In the genomic region with DNA sequence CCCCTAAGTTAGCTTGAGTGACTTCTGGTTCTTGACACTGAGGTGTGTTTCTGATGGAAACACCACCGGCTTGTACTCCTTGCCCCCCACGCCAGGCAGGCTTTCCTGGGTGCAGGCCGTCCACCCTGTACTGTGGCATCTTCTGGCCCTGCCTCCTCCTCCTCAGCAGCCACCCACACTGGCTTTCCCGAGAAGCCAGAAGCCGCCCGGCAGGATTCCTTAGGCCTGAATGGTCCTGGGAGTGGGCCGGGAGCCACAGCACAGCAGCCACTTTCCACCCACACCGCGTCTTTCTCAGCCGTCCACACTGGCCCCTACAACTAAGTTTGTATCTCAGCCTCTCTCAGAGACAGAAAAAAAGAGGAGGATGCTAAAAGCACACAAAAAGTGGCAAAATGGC, we compare ENCODE assay signal across 11 cellular contexts. TPM values are rescaled to one million over a fixed set of nuclear protein-coding genes. Genes with fewer than 3 reads are reported as not detected.
DNase-seq lines count a peak whose midpoint lies in the region; ATAC-seq and TF ChIP-seq lines count a peak whose summit lies in the region.
"Had no signal": no experiment of that assay in that cellular context is flagged by ENCODE, and none has a peak within 500 bp of the region (broad histone marks: within the 10 kb centered on the region; RNA-seq: fewer than 3 reads in every experiment).

No MANE protein-coding gene starts in this region.

- H3K4me1 ChIP-seq in A673 (ENCODE audit: insufficient read depth, low read length, poor library complexity, severe bottlenecking) (peaks cover 16% of the 10 kb centered on the region), body of pancreas (peaks cover 19% of the 10 kb centered on the region)

- intact Hi-C loops in Calu3 (cut with micrococcal nuclease; ENCODE audit: unreplicated experiment) (no loop called here), sciatic nerve (cut with DNase I) (no loop called here), A673 (cut with micrococcal nuclease; ENCODE audit: unreplicated experiment) (loop anchor here (10.0 kb wide), 1 partner anchor 288 kb away; the partner anchor contains the start of gene CTDP1), body of pancreas (cut with DNase I) (no loop called here)

- H3K36me3 Mint-ChIP-seq in Calu3 (ENCODE audit: insufficient read depth, unreplicated experiment): peaks cover 27% of the 10 kb centered on the region
- H3K36me3 Mint-ChIP-seq in activated T-helper 17 cell treated with anti-CD3 and anti-CD28 coated beads, Interleukin-2, amount 50 U/mL, for 72 hours (ENCODE audit: low read depth): no peaks in the 10 kb centered on the region

- H3K4me3 Mint-ChIP-seq in Calu3 (ENCODE audit: low read depth, unreplicated experiment): peak overlapping the region; percentile 69
- peak overlapping the region; percentile 76 for H3K4me3 Mint-ChIP-seq in activated T-helper 17 cell treated with anti-CD3 and anti-CD28 coated beads, Interleukin-2, amount 50 U/mL, for 72 hours

- CTCF ChIA-PET in Calu3 (lab: Charles Lee): no interaction called here
- CTCF ChIA-PET in A673 (lab: Charles Lee): no interaction called here

- no peaks in the 10 kb centered on the region for H3K27me3 ChIP-seq in A673 (replicated peaks; ENCODE audit: insufficient read depth, low read depth, low read length, poor library complexity)
- H3K27me3 ChIP-seq in body of pancreas: no peaks in the 10 kb centered on the region

- H3K4me3 ChIP-seq in fibroblast of mammary gland (ENCODE audit: control insufficient read depth, low read depth, low read length): no peak overlapping the region
- H3K4me3 ChIP-seq in A673 (ENCODE audit: low read depth, low read length, poor library complexity, severe bottlenecking): no peak overlapping the region
- no peak overlapping the region for H3K4me3 ChIP-seq in body of pancreas

- H3K27ac ChIP-seq in A673 (ENCODE audit: low read depth, low read length, poor library complexity, severe bottlenecking): no peak overlapping the region
- no peak overlapping the region for H3K27ac ChIP-seq in body of pancreas

- no peaks in the 10 kb centered on the region for H3K9me3 Mint-ChIP-seq in Calu3 (ENCODE audit: low read depth, unreplicated experiment)
- no peaks in the 10 kb centered on the region for H3K9me3 Mint-ChIP-seq in activated T-helper 17 cell treated with anti-CD3 and anti-CD28 coated beads, Interleukin-2, amount 50 U/mL, for 72 hours
- H3K9me3 Mint-ChIP-seq: neural crest cell had no signal

- POLR2A ChIA-PET in A673 (lab: Charles Lee; ENCODE audit: low non-redundant PET): no interaction called here

- no peak for ATAC-seq in activated T-helper 17 cell treated with anti-CD3 and anti-CD28 coated beads, Interleukin-2, amount 50 U/mL, for 72 hours (replicated peaks)
- ATAC-seq in sciatic nerve: peak; percentile 25
- ATAC-seq in stimulated activated naive CD8-positive, alpha-beta T cell treated with anti-CD3 and anti-CD28 coated beads, Interleukin-15, Interleukin-2, amounts not matched to agents 100 U/mL and 50 U/mL, for 24 hours: no peak
- no peak for ATAC-seq in body of pancreas

- H3K27me3 Mint-ChIP-seq in Calu3 (ENCODE audit: unreplicated experiment): no peaks in the 10 kb centered on the region
- peaks cover 3% of the 10 kb centered on the region for H3K27me3 Mint-ChIP-seq in activated T-helper 17 cell treated with anti-CD3 and anti-CD28 coated beads, Interleukin-2, amount 50 U/mL, for 72 hours

- H3K4me1 Mint-ChIP-seq in Calu3 (ENCODE audit: low read depth, unreplicated experiment): peaks cover 24% of the 10 kb centered on the region
- peaks cover 10% of the 10 kb centered on the region for H3K4me1 Mint-ChIP-seq in activated T-helper 17 cell treated with anti-CD3 and anti-CD28 coated beads, Interleukin-2, amount 50 U/mL, for 72 hours

- BruUV-seq in Calu3 (replicated peaks; lab: Mats Ljungman, UMichigan) (no TSS peak), A673 (replicated peaks; lab: Mats Ljungman, UMichigan) (no TSS peak)

- H3K9me3 ChIP-seq in A673 (ENCODE audit: low read depth, low read length, poor library complexity, severe bottlenecking) (no peaks in the 10 kb centered on the region), body of pancreas (no peaks in the 10 kb centered on the region)

- WGBS in body of pancreas, 2 donors: 62 to 71% methylated on average over 10 of the region's 10 CpGs

- TF ChIP-seq CTCF in Calu3 (IDR thresholded peaks at IDR 0.05; ENCODE audit: unreplicated experiment) (no peak), fibroblast of mammary gland (conservative IDR thresholded peaks at IDR 0.05; ENCODE audit: control insufficient read depth, insufficient read depth, low read depth, low read length) (no peak), A673 (conservative IDR thresholded peaks at IDR 0.05; ENCODE audit: low read depth, low read length) (no peak), body of pancreas (IDR thresholded peaks at IDR 0.05) (no peak)

- no peaks in the 10 kb centered on the region for H3K36me3 ChIP-seq in A673 (ENCODE audit: insufficient read depth, low read length, poor library complexity, severe bottlenecking)
- no peaks in the 10 kb centered on the region for H3K36me3 ChIP-seq in body of pancreas (replicated peaks in 1 of 2; ENCODE audit: insufficient read depth in 1 of 2, low read depth in 2 of 2)

- no peak for TF ChIP-seq POLR2A in body of pancreas (IDR thresholded peaks at IDR 0.05)

- H3K27ac Mint-ChIP-seq in Calu3 (ENCODE audit: unreplicated experiment): no peak overlapping the region
- H3K27ac Mint-ChIP-seq in activated T-helper 17 cell treated with anti-CD3 and anti-CD28 coated beads, Interleukin-2, amount 50 U/mL, for 72 hours: peak overlapping the region; percentile 75

- peak; percentile 63 for DNase-seq in Calu3
- DNase-seq in fibroblast of mammary gland (ENCODE audit: low read depth): peak; percentile 56
- DNase-seq in sciatic nerve (ENCODE audit: low spot score): no peak
- no peak for DNase-seq in stimulated activated naive CD8-positive, alpha-beta T cell treated with anti-CD3 and anti-CD28 coated beads, Interleukin-15, Interleukin-2, amounts not matched to agents 100 U/mL and 50 U/mL, for 24 hours
- no peak for DNase-seq in A673 (ENCODE audit: low spot score)
- DNase-seq in foreskin melanocyte: no peak
- no peak for DNase-seq in body of pancreas
- DNase-seq: NCI-H1092 treated with DMSO at 0.1 percent for 48 hours, NCI-H510A treated with DMSO at 0.1 percent for 48 hours had no signal

RNA-seq across cellular contexts. Expression of gene HSBP1L1, which starts 2.1 kb away (rescaled TPM):
- total RNA-seq in Calu3 (2022) (17.9 and 18.8 TPM in 2 replicates), sciatic nerve (16.9 TPM), A673 (2021) (1.1 and 1.9 TPM in 2 replicates), body of pancreas (10 to 100 TPM; 14.8 to 22.1 TPM)
- 1 to 10 TPM; 2.7 to 9.2 TPM for total RNA-seq in activated T-helper 17 cell treated with anti-CD3 and anti-CD28 coated beads, Interleukin-2, amount 50 U/mL, for 72 hours

RNA-seq across cellular contexts. Expression of gene SLC66A2, which starts 10.9 kb away (rescaled TPM):
- 19.5 and 23.4 TPM in 2 replicates for total RNA-seq in Calu3 (2022)
- total RNA-seq in activated T-helper 17 cell treated with anti-CD3 and anti-CD28 coated beads, Interleukin-2, amount 50 U/mL, for 72 hours: 10 to 100 TPM; 16.8 to 19.5 TPM
- total RNA-seq in sciatic nerve: 65.2 TPM
- 28.0 and 34.9 TPM in 2 replicates for total RNA-seq in A673 (2021)
- total RNA-seq in body of pancreas: 10 to 100 TPM; 30.4 to 50.8 TPM

RNA-seq across cellular contexts. Expression of gene TXNL4A, which starts 26.1 kb away (rescaled TPM):
- total RNA-seq in Calu3 (2022): 64.1 and 75.9 TPM in 2 replicates
- 100 to 1,000 TPM; 115 to 197 TPM for total RNA-seq in activated T-helper 17 cell treated with anti-CD3 and anti-CD28 coated beads, Interleukin-2, amount 50 U/mL, for 72 hours
- total RNA-seq in sciatic nerve: 71.7 TPM
- total RNA-seq in A673 (2021): 201 and 216 TPM in 2 replicates
- 10 to 100 TPM; 11.2 to 13.5 TPM for total RNA-seq in body of pancreas

Comparison
In these comparisons a context has a peak if more than half of its experiments do, and no peak if none do; other contexts are left out.
1. DNase-seq: peak in Calu3 (single experiment) and fibroblast of mammary gland (single experiment); none in sciatic nerve (single experiment), stimulated activated naive CD8-positive, alpha-beta T cell treated with anti-CD3 and anti-CD28 coated beads, Interleukin-15, Interleukin-2, amounts not matched to agents 100 U/mL and 50 U/mL, for 24 hours (single experiment), A673 (single experiment), foreskin melanocyte (single experiment) and body of pancreas (0 of 4).